Comparison of ENCODE assay signal across 20 cellular contexts in the genomic region with DNA sequence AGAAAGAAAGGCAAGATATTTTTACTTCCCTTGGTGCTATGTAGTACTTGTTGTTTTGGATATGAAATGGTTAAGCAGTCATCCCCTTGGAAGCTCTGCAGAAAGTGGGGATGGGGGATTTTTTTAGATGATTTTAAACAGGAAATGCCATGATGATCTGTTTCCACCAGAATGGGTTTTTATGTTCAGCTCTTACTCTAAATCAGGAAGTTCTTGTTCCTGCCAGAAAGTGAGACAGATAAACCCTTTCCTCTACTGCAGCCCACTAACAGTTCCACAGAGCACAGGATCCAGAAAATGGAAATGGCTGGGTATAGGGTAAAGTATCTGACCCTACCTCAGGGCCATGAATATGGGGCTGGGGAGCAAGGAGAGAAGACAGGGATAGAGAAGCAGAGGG. TPM values are rescaled to one million over a fixed set of nuclear protein-coding genes. Genes with fewer than 3 reads are reported as not detected.
DNase-seq lines count a peak whose midpoint lies in the region; ATAC-seq lines count a peak whose summit lies in the region.
"Had no signal": no experiment of that assay in that cellular context is flagged by ENCODE, and none has a peak within 500 bp of the region (broad histone marks: within the 10 kb centered on the region; RNA-seq: fewer than 3 reads in every experiment).

No MANE protein-coding gene starts in this region.

- H3K9me3 Mint-ChIP-seq in dendritic cell treated with granulocyte-macrophage colony-stimulating factor and Interleukin-4, amounts not matched to agents 40 ng/mL and 50 ng/mL, for 4 days: peaks cover 29% of the 10 kb centered on the region
- peaks cover 13% of the 10 kb centered on the region for H3K9me3 Mint-ChIP-seq in activated naive CD4-positive, alpha-beta T cell treated with anti-CD3 and anti-CD28 coated beads, Interleukin-2, amount 10 ng/mL, durations not matched to agents 7 days and 5 days
- peaks cover 21% of the 10 kb centered on the region for H3K9me3 Mint-ChIP-seq in activated naive CD8-positive, alpha-beta T cell treated with anti-CD3 and anti-CD28 coated beads, Interleukin-2, amount 50 U/mL, for 24 hours

- no peak overlapping the region for H3K4me3 Mint-ChIP-seq in dendritic cell treated with granulocyte-macrophage colony-stimulating factor and Interleukin-4, amounts not matched to agents 40 ng/mL and 50 ng/mL, for 4 days
- H3K4me3 Mint-ChIP-seq in activated naive CD4-positive, alpha-beta T cell treated with anti-CD3 and anti-CD28 coated beads, Interleukin-2, amount 10 ng/mL, durations not matched to agents 7 days and 5 days: no peak overlapping the region
- no peak overlapping the region for H3K4me3 Mint-ChIP-seq in activated naive CD8-positive, alpha-beta T cell treated with anti-CD3 and anti-CD28 coated beads, Interleukin-2, amount 50 U/mL, for 24 hours
- H3K4me3 Mint-ChIP-seq: CD4-positive, CD25-positive, alpha-beta regulatory T cell; nephron progenitor cell; stimulated activated naive CD8-positive, alpha-beta T cell treated with anti-CD3 and anti-CD28 coated beads, Interleukin-15, Interleukin-2, amounts not matched to agents 100 ng/mL and 50 ng/mL, for 24 hours had no signal

- H3K27ac Mint-ChIP-seq in dendritic cell treated with granulocyte-macrophage colony-stimulating factor and Interleukin-4, amounts not matched to agents 40 ng/mL and 50 ng/mL, for 4 days: peak overlapping the region; percentile 10
- no peak overlapping the region for H3K27ac Mint-ChIP-seq in activated naive CD4-positive, alpha-beta T cell treated with anti-CD3 and anti-CD28 coated beads, Interleukin-2, amount 10 ng/mL, durations not matched to agents 7 days and 5 days
- H3K27ac Mint-ChIP-seq in activated naive CD8-positive, alpha-beta T cell treated with anti-CD3 and anti-CD28 coated beads, Interleukin-2, amount 50 U/mL, for 24 hours: no peak overlapping the region
- H3K27ac Mint-ChIP-seq: CD4-positive, CD25-positive, alpha-beta regulatory T cell; nephron progenitor cell; stimulated activated naive CD8-positive, alpha-beta T cell treated with anti-CD3 and anti-CD28 coated beads, Interleukin-15, Interleukin-2, amounts not matched to agents 100 ng/mL and 50 ng/mL, for 24 hours had no signal

- H3K36me3 Mint-ChIP-seq in dendritic cell treated with granulocyte-macrophage colony-stimulating factor and Interleukin-4, amounts not matched to agents 40 ng/mL and 50 ng/mL, for 4 days (ENCODE audit: low read depth): peaks cover 11% of the 10 kb centered on the region
- no peaks in the 10 kb centered on the region for H3K36me3 Mint-ChIP-seq in activated naive CD4-positive, alpha-beta T cell treated with anti-CD3 and anti-CD28 coated beads, Interleukin-2, amount 10 ng/mL, durations not matched to agents 7 days and 5 days
- peaks cover 9% of the 10 kb centered on the region for H3K36me3 Mint-ChIP-seq in activated naive CD8-positive, alpha-beta T cell treated with anti-CD3 and anti-CD28 coated beads, Interleukin-2, amount 50 U/mL, for 24 hours (ENCODE audit: low read depth)
- H3K36me3 Mint-ChIP-seq: CD4-positive, CD25-positive, alpha-beta regulatory T cell had no signal

- intact Hi-C loops in dendritic cell treated with granulocyte-macrophage colony-stimulating factor and Interleukin-4, amounts not matched to agents 40 ng/mL and 50 ng/mL, for 4 days (cut with micrococcal nuclease): loop anchor here (10.0 kb wide), 1 partner anchor 322 kb away; no protein-coding TSS in a partner anchor

- CTCF ChIA-PET in activated naive CD4-positive, alpha-beta T cell treated with anti-CD3 and anti-CD28 coated beads, Interleukin-2, amount 10 ng/mL, durations not matched to agents 7 days and 5 days (lab: Charles Lee): no interaction called here

- H3K27me3 Mint-ChIP-seq in dendritic cell treated with granulocyte-macrophage colony-stimulating factor and Interleukin-4, amounts not matched to agents 40 ng/mL and 50 ng/mL, for 4 days: no peaks in the 10 kb centered on the region
- H3K27me3 Mint-ChIP-seq in activated naive CD4-positive, alpha-beta T cell treated with anti-CD3 and anti-CD28 coated beads, Interleukin-2, amount 10 ng/mL, durations not matched to agents 7 days and 5 days: peaks cover 15% of the 10 kb centered on the region
- H3K27me3 Mint-ChIP-seq in activated naive CD8-positive, alpha-beta T cell treated with anti-CD3 and anti-CD28 coated beads, Interleukin-2, amount 50 U/mL, for 24 hours: peaks cover 5% of the 10 kb centered on the region

- peaks cover 6% of the 10 kb centered on the region for H3K4me1 Mint-ChIP-seq in dendritic cell treated with granulocyte-macrophage colony-stimulating factor and Interleukin-4, amounts not matched to agents 40 ng/mL and 50 ng/mL, for 4 days (ENCODE audit: low read depth)
- H3K4me1 Mint-ChIP-seq in activated naive CD4-positive, alpha-beta T cell treated with anti-CD3 and anti-CD28 coated beads, Interleukin-2, amount 10 ng/mL, durations not matched to agents 7 days and 5 days: no peaks in the 10 kb centered on the region
- peaks cover 4% of the 10 kb centered on the region for H3K4me1 Mint-ChIP-seq in activated naive CD8-positive, alpha-beta T cell treated with anti-CD3 and anti-CD28 coated beads, Interleukin-2, amount 50 U/mL, for 24 hours
- H3K4me1 Mint-ChIP-seq: CD4-positive, CD25-positive, alpha-beta regulatory T cell had no signal

- ATAC-seq in GM21367 (IDR thresholded peaks at IDR 0.05; ENCODE audit: unreplicated experiment): no peak
- no peak for ATAC-seq in activated naive CD8-positive, alpha-beta T cell treated with anti-CD3 and anti-CD28 coated beads, Interleukin-2, amount 50 U/mL, for 24 hours
- ATAC-seq: heart left ventricle, Right ventricle myocardium inferior had no signal

- peak; percentile 40 for DNase-seq in SIG-M5 treated with dmso at 0.1 percent for 504 hours (lab: John Stamatoyannopoulos, UW; ENCODE audit: unreplicated experiment)
- no peak for DNase-seq in SIG-M5 (lab: John Stamatoyannopoulos, UW)
- peak; percentile 13 for DNase-seq in NOMO-1 treated with dmso at 0.1 percent for 144 hours (lab: John Stamatoyannopoulos, UW; ENCODE audit: unreplicated experiment)
- DNase-seq in pulmonary artery endothelial cell (ENCODE audit: low read depth, low spot score): peak; percentile 53
- no peak for DNase-seq in activated naive CD4-positive, alpha-beta T cell treated with anti-CD3 and anti-CD28 coated beads, Interleukin-2, amount 10 ng/mL, durations not matched to agents 7 days and 5 days
- DNase-seq in activated naive CD8-positive, alpha-beta T cell treated with anti-CD3 and anti-CD28 coated beads, Interleukin-2, amount 50 U/mL, for 24 hours: no peak
- DNase-seq: activated CD4-positive, alpha-beta T cell treated with anti-CD3 and anti-CD28 coated beads for 1 hour; activated gamma-delta T cell; CD4-positive, CD25-positive, alpha-beta regulatory T cell; heart left ventricle; Karpas-422; NCI-H1694 treated with DMSO at 0.1 percent for 48 hours; NCI-H446 treated with DMSO at 0.1 percent for 48 hours; nephron progenitor cell; T-helper 2 cell; trophoblast cell had no signal

RNA-seq across cellular contexts. Expression of a gene that starts 32.1 kb away (rescaled TPM):
- total RNA-seq in pulmonary artery endothelial cell: 0.33 and 0.39 TPM in 2 replicates

RNA-seq across cellular contexts. Expression of a gene that starts 49.2 kb away (rescaled TPM):
- 26.2 and 32.9 TPM in 2 replicates for total RNA-seq in pulmonary artery endothelial cell

Comparison
In these comparisons a context has a peak if more than half of its experiments do, and no peak if none do; other contexts are left out.
1. DNase-seq: peak in SIG-M5 treated with dmso at 0.1 percent for 504 hours (single experiment), NOMO-1 treated with dmso at 0.1 percent for 144 hours (single experiment) and pulmonary artery endothelial cell (single experiment); none in SIG-M5 (single experiment), activated naive CD4-positive, alpha-beta T cell treated with anti-CD3 and anti-CD28 coated beads, Interleukin-2, amount 10 ng/mL, durations not matched to agents 7 days and 5 days (single experiment) and activated naive CD8-positive, alpha-beta T cell treated with anti-CD3 and anti-CD28 coated beads, Interleukin-2, amount 50 U/mL, for 24 hours (single experiment).